In genomic region chr5:128060644-128061388, GRCh38 we compare ENCODE assay signal across 1 cellular context.
TF ChIP-seq lines count a peak whose summit lies in the region.

No MANE protein-coding gene starts in this region.

TF ChIP-seq in K562, 482 proteins besides CTCF, POLR2A, EP300 and RAD21 (continued from another document):
- TF ChIP-seq PKNOX1 (IDR thresholded peaks at IDR 0.05) (no peak), EGR1 (conservative IDR thresholded peaks at IDR 0.05) (no peak), IRF1 (CRISPR knock-in tag; IDR thresholded peaks at IDR 0.05; ENCODE audit: borderline replicate concordance) (no peak), CBX1 (IDR thresholded peaks at IDR 0.05; ENCODE audit: low read depth) (no peak), BCLAF1 (IDR thresholded peaks at IDR 0.05; ENCODE audit: borderline replicate concordance in 1 of 2, control insufficient read depth in 1 of 2, low read depth in 2 of 2, low read length in 1 of 2) (no peak), E2F5 (CRISPR knock-in tag; IDR thresholded peaks at IDR 0.05) (no peak), STAT5A (IDR thresholded peaks at IDR 0.05; ENCODE audit: borderline replicate concordance, low read length) (no peak), ATF7 (IDR thresholded peaks at IDR 0.05) (no peak), CBFA2T3 (IDR thresholded peaks at IDR 0.05) (peak; percentile 57), ZNF282 (CRISPR knock-in tag; IDR thresholded peaks at IDR 0.05) (no peak), CEBPB (tag; IDR thresholded peaks at IDR 0.05) (no peak), MAFG (tag; conservative IDR thresholded peaks at IDR 0.05) (peak; percentile 33; the same call in 1 of the 2 replicates), ZNF449 (CRISPR knock-in tag; IDR thresholded peaks at IDR 0.05) (no peak), HNRNPLL (IDR thresholded peaks at IDR 0.05; ENCODE audit: low read depth, low read length, poor library complexity, severe bottlenecking) (no peak), YBX1 (IDR thresholded peaks at IDR 0.05) (no peak), ZNF23 (CRISPR knock-in tag; IDR thresholded peaks at IDR 0.05) (no peak), ZKSCAN8 (CRISPR knock-in tag; IDR thresholded peaks at IDR 0.05) (no peak), USF1 (CRISPR knock-in tag; IDR thresholded peaks at IDR 0.05) (no peak), NR4A1 (CRISPR knock-in tag; IDR thresholded peaks at IDR 0.05) (no peak), NR4A1 (tag; IDR thresholded peaks at IDR 0.05) (no peak), SREBF1 (IDR thresholded peaks at IDR 0.05; ENCODE audit: borderline replicate concordance, low read depth, low read length) (no peak), KHSRP (IDR thresholded peaks at IDR 0.05) (no peak), ZNF316 (IDR thresholded peaks at IDR 0.05) (peak; percentile 79), ZEB2 (IDR thresholded peaks at IDR 0.05) (no peak), DNMT1 (IDR thresholded peaks at IDR 0.05) (no peak), RFX5 (IDR thresholded peaks at IDR 0.05; ENCODE audit: low read depth, low read length) (no peak), ZNF311 (CRISPR knock-in tag; IDR thresholded peaks at IDR 0.05) (no peak), KLF13 (tag; IDR thresholded peaks at IDR 0.05; ENCODE audit: borderline replicate concordance, low read depth) (no peak), DPF2 (IDR thresholded peaks at IDR 0.05) (0 out of 2 replicates have a peak, but pooled peaks have one; percentile 13), ATF6 (CRISPR knock-in tag; IDR thresholded peaks at IDR 0.05) (no peak)
